In the genomic region with DNA sequence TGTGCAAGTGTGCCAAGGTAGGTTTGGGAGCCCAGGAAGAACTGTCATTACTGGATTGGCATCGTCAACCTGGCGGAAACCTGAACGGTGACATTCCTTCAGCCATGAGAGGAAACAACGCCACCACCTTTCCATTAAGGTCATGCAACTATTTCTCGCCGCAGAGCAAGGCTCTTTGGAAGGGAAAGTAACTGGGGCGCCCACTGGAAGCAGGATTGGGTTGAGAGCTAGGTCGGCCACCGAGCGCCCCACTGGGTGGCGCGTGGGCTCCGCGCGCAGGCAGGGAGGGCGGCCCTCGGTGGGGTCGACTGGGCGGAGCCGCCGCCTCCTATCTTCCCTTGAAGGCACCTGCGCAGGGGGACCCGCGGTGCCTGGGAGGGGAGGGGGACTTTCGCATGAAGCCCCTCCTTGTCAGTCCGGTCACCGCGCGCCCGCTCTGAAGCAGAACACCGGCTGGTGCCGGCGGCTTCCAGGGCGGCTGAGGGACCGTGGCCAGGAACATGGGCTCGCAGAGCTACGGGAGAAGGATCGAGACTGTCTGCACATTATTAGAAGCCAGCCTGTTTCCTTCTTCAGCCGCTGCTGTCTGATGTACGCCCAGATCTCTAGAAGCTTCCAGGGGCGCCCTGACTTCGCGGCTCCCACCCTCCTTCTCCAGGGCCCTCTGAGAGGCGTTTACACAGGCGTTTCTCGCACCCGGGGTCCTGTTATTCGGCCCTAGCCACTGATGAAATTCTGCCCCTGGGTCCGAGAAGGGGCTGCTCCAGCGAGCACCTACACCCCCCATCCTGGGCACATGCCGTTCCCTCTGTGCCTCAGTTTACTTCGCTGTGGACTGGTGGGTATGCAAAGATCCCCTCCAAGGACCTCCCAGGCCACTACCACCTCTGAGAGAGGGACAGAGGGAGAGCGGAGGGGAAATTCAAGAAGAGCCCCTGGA, we compare ENCODE assay signal across 15 cellular contexts. TPM values are rescaled to one million over a fixed set of nuclear protein-coding genes. Genes with fewer than 3 reads are reported as not detected.
DNase-seq lines count a peak whose midpoint lies in the region; ATAC-seq and TF ChIP-seq lines count a peak whose summit lies in the region.
"Had no signal": no experiment of that assay in that cellular context is flagged by ENCODE, and none has a peak within 500 bp of the region (broad histone marks: within the 10 kb centered on the region; RNA-seq: fewer than 3 reads in every experiment).

No MANE protein-coding gene starts in this region.

- DNase-seq in ELF-1 (ENCODE audit: low read depth, low spot score) (peak; percentile 55), Peyer's patch (peak in 2 of 3 donors; percentile 26 to 29), cardiac septum (ENCODE audit: low spot score) (peak; percentile 61), NCI-H1436 treated with DMSO at 0.1 percent for 48 hours (lab: John Stamatoyannopoulos, UW) (no peak)
- DNase-seq in naive thymus-derived CD8-positive, alpha-beta T cell = peak in 3 of 10 donors; percentile 2 to 55 (median 18)
- DNase-seq in activated T-helper 2 cell treated with anti-CD3 and anti-CD28 coated beads, Interferon-gamma antibody, Interleukin-2, Interleukin-4, amounts not matched to agents 10 μg/mL and 5 μg/mL and 100 μg/mL, durations not matched to agents 14 hours and 24 hours and 36 hours (ENCODE audit: low spot score) = no peak
- no peak for DNase-seq in effector CD4-positive, alpha-beta T cell
- DNase-seq: cerebellar nuclear complex; DMS79 treated with DMSO at 0.1 percent for 48 hours; erythroblast; ovary; stimulated activated CD4-positive, alpha-beta T cell treated with anti-CD3 and anti-CD28 coated beads, Interleukin-1b, Interleukin-23, amount 100 ng/mL, for 48 hours; stimulated activated CD8-positive, alpha-beta memory T cell treated with anti-CD3 and anti-CD28 coated beads, Interleukin-4, amount 100 ng/mL, for 48 hours had no signal

- intact Hi-C loops in cardiac septum (cut with DNase I) = no loop called here
- intact Hi-C loops in activated T-helper 2 cell treated with anti-CD3 and anti-CD28 coated beads, Interferon-gamma antibody, Interleukin-2, Interleukin-4, amounts not matched to agents 10 μg/mL and 5 μg/mL and 100 μg/mL, durations not matched to agents 14 hours and 24 hours and 36 hours (cut with micrococcal nuclease) = no loop called here

- TF ChIP-seq CTCF in Peyer's patch (IDR thresholded peaks at IDR 0.05) = no peak

- H3K9me3 ChIP-seq in Peyer's patch = no peaks in the 10 kb centered on the region
- H3K9me3 ChIP-seq: ovary had no signal

- no peaks in the 10 kb centered on the region for H3K4me1 ChIP-seq in Peyer's patch

- H3K27ac Mint-ChIP-seq in naive thymus-derived CD8-positive, alpha-beta T cell = peak overlapping the region in 1 of 10 donors; percentile 56
- H3K27ac Mint-ChIP-seq in activated T-helper 2 cell treated with anti-CD3 and anti-CD28 coated beads, Interferon-gamma antibody, Interleukin-2, Interleukin-4, amounts not matched to agents 10 μg/mL and 5 μg/mL and 100 μg/mL, durations not matched to agents 14 hours and 24 hours and 36 hours = no peak overlapping the region

- H3K27ac ChIP-seq in Peyer's patch = no peak overlapping the region
- H3K27ac ChIP-seq: ovary had no signal

- peaks cover 0 to 6% (median 3%) of the 10 kb centered on the region in 4 donors for H3K4me1 Mint-ChIP-seq in naive thymus-derived CD8-positive, alpha-beta T cell
- H3K4me1 Mint-ChIP-seq in activated T-helper 2 cell treated with anti-CD3 and anti-CD28 coated beads, Interferon-gamma antibody, Interleukin-2, Interleukin-4, amounts not matched to agents 10 μg/mL and 5 μg/mL and 100 μg/mL, durations not matched to agents 14 hours and 24 hours and 36 hours (ENCODE audit: low read depth) = no peaks in the 10 kb centered on the region

- peaks cover 8 to 52% (median 34%) of the 10 kb centered on the region in 5 donors for H3K27me3 Mint-ChIP-seq in naive thymus-derived CD8-positive, alpha-beta T cell
- H3K27me3 Mint-ChIP-seq in activated T-helper 2 cell treated with anti-CD3 and anti-CD28 coated beads, Interferon-gamma antibody, Interleukin-2, Interleukin-4, amounts not matched to agents 10 μg/mL and 5 μg/mL and 100 μg/mL, durations not matched to agents 14 hours and 24 hours and 36 hours (ENCODE audit: low read depth) = peaks cover 28% of the 10 kb centered on the region

- H3K36me3 Mint-ChIP-seq in naive thymus-derived CD8-positive, alpha-beta T cell = no peaks in the 10 kb centered on the region
- H3K36me3 Mint-ChIP-seq in activated T-helper 2 cell treated with anti-CD3 and anti-CD28 coated beads, Interferon-gamma antibody, Interleukin-2, Interleukin-4, amounts not matched to agents 10 μg/mL and 5 μg/mL and 100 μg/mL, durations not matched to agents 14 hours and 24 hours and 36 hours (ENCODE audit: low read depth) = no peaks in the 10 kb centered on the region

- H3K4me3 ChIP-seq in Peyer's patch = no peak overlapping the region
- H3K4me3 ChIP-seq: ovary had no signal

- POLR2A ChIA-PET in naive thymus-derived CD8-positive, alpha-beta T cell (lab: Charles Lee) = interaction anchor here (1.3 kb wide), 1 partner anchor 26 kb away, joined by 3 read pairs; no protein-coding TSS in a partner anchor

- TF ChIP-seq POLR2A in Peyer's patch (IDR thresholded peaks at IDR 0.05) = no peak

- no peaks in the 10 kb centered on the region for H3K27me3 ChIP-seq in Peyer's patch
- H3K27me3 ChIP-seq: ovary had no signal

- peak; percentile 61 to 75 for ATAC-seq in naive thymus-derived CD8-positive, alpha-beta T cell
- ATAC-seq in HG02938 (IDR thresholded peaks at IDR 0.05; ENCODE audit: unreplicated experiment) = no peak

- no peaks in the 10 kb centered on the region for H3K9me3 Mint-ChIP-seq in naive thymus-derived CD8-positive, alpha-beta T cell
- no peaks in the 10 kb centered on the region for H3K9me3 Mint-ChIP-seq in activated T-helper 2 cell treated with anti-CD3 and anti-CD28 coated beads, Interferon-gamma antibody, Interleukin-2, Interleukin-4, amounts not matched to agents 10 μg/mL and 5 μg/mL and 100 μg/mL, durations not matched to agents 14 hours and 24 hours and 36 hours

- no peaks in the 10 kb centered on the region for H3K36me3 ChIP-seq in Peyer's patch
- H3K36me3 ChIP-seq: ovary had no signal

- H3K4me3 Mint-ChIP-seq in naive thymus-derived CD8-positive, alpha-beta T cell = peak overlapping the region in 4 of 10 donors; percentile 4 to 48 (median 19)
- H3K4me3 Mint-ChIP-seq in activated T-helper 2 cell treated with anti-CD3 and anti-CD28 coated beads, Interferon-gamma antibody, Interleukin-2, Interleukin-4, amounts not matched to agents 10 μg/mL and 5 μg/mL and 100 μg/mL, durations not matched to agents 14 hours and 24 hours and 36 hours (ENCODE audit: low read depth) = no peak overlapping the region

RNA-seq across cellular contexts. Expression of a gene that starts 27.3 kb away (rescaled TPM):
- 1 to 10 TPM in 1 of 4 donors, not detected in 3; 1.2 TPM for total RNA-seq in Peyer's patch
- 8.3 TPM for total RNA-seq in cardiac septum
- total RNA-seq in naive thymus-derived CD8-positive, alpha-beta T cell = 100 to 1,000 TPM; 116 to 117 TPM
- 100 to 1,000 TPM; 158 to 284 (median 273) TPM for polyA plus RNA-seq in naive thymus-derived CD8-positive, alpha-beta T cell
- 101 and 117 TPM in 2 replicates for total RNA-seq in activated T-helper 2 cell treated with anti-CD3 and anti-CD28 coated beads, Interferon-gamma antibody, Interleukin-2, Interleukin-4, amounts not matched to agents 10 μg/mL and 5 μg/mL and 100 μg/mL, durations not matched to agents 14 hours and 24 hours and 36 hours
- polyA plus RNA-seq: BJ had no signal

Comparison
In these comparisons a context has a peak if more than half of its experiments do, and no peak if none do; other contexts are left out.
1. DNase-seq: peak in ELF-1 (single experiment), Peyer's patch (2 of 3) and cardiac septum (single experiment); none in activated T-helper 2 cell treated with anti-CD3 and anti-CD28 coated beads, Interferon-gamma antibody, Interleukin-2, Interleukin-4, amounts not matched to agents 10 μg/mL and 5 μg/mL and 100 μg/mL, durations not matched to agents 14 hours and 24 hours and 36 hours (single experiment), NCI-H1436 treated with DMSO at 0.1 percent for 48 hours (single experiment) and effector CD4-positive, alpha-beta T cell (single experiment).
2. RNA of a gene that starts 27.3 kb away (total RNA-seq): 116 to 117 TPM in naive thymus-derived CD8-positive, alpha-beta T cell and 101 to 117 TPM in activated T-helper 2 cell treated with anti-CD3 and anti-CD28 coated beads, Interferon-gamma antibody, Interleukin-2, Interleukin-4, amounts not matched to agents 10 μg/mL and 5 μg/mL and 100 μg/mL, durations not matched to agents 14 hours and 24 hours and 36 hours; 8.3 TPM in cardiac septum (single experiment) and 1.2 TPM in Peyer's patch; every median in the first group is over 10 times any median in the second.